ENCODE assay signal across 8 cellular contexts in genomic region chr17:64145751-64146417, GRCh38. TPM values are rescaled to one million over a fixed set of nuclear protein-coding genes. Genes with fewer than 3 reads are reported as not detected.
DNase-seq lines count a peak whose midpoint lies in the region; ATAC-seq and TF ChIP-seq lines count a peak whose summit lies in the region.

No MANE protein-coding gene starts in this region.

- CTCF ChIA-PET in CD4-positive, alpha-beta memory T cell (lab: Charles Lee; ENCODE audit: partially characterized antibody), result interaction anchor here (0.6 to 3.1 kb wide), 14 partner anchors 10 to 403 kb away, joined by 3 to 35 read pairs (median 4); partner anchors contain the start of genes CSHL1 and ICAM2

- H3K4me3 ChIP-seq in CD4-positive, alpha-beta memory T cell (ENCODE audit: low read length in 2 of 2), result peak overlapping the region; percentile 77 to 95
- H3K4me3 ChIP-seq in ectodermal cell (ENCODE audit: insufficient read depth, low read depth, low read length), result peak overlapping the region; percentile 88
- peak overlapping the region; percentile 83 for H3K4me3 ChIP-seq in lower leg skin (ENCODE audit: low read depth, poor library complexity, severe bottlenecking)

- ATAC-seq in GM19452 (IDR thresholded peaks at IDR 0.05; ENCODE audit: unreplicated experiment) (peak; percentile 91), HG03571 (IDR thresholded peaks at IDR 0.05; ENCODE audit: unreplicated experiment) (peak; percentile 91)

- peaks cover 4 to 26% of the 10 kb centered on the region in 2 donors for H3K36me3 Mint-ChIP-seq in CD4-positive, alpha-beta memory T cell

- H3K4me1 ChIP-seq in CD4-positive, alpha-beta memory T cell (ENCODE audit: insufficient read depth, low read length), result peaks cover 22% of the 10 kb centered on the region
- H3K4me1 ChIP-seq in ectodermal cell (ENCODE audit: control insufficient read depth, insufficient read depth, low read length), result no peaks in the 10 kb centered on the region

- no peaks in the 10 kb centered on the region for H3K27me3 Mint-ChIP-seq in CD4-positive, alpha-beta memory T cell

- no peaks in the 10 kb centered on the region for H3K9me3 ChIP-seq in CD4-positive, alpha-beta memory T cell (ENCODE audit: control insufficient read depth in 1 of 2, low read length in 2 of 2)
- H3K9me3 ChIP-seq in ectodermal cell (ENCODE audit: control insufficient read depth, low read length), result no peaks in the 10 kb centered on the region

- WGBS in ectodermal cell, 2 experiments, result 0% methylated on average over 51 of the region's 51 CpGs
- WGBS in lower leg skin, 2 donors, result 0% methylated on average over 31 to 43 of the region's 51 CpGs

- no peak overlapping the region for H3K27ac Mint-ChIP-seq in CD4-positive, alpha-beta memory T cell

- POLR2A ChIA-PET in CD4-positive, alpha-beta memory T cell (lab: Charles Lee; ENCODE audit: partially characterized antibody), result interaction anchor here (0.5 to 9.9 kb wide), 88 partner anchors 8 to 699 kb away, joined by 3 to 211 read pairs (median 5); partner anchors contain the start of genes CCDC47, CD79B, CEP95 and CSHL1

- peak in 1 of 3 donors; percentile 12 for TF ChIP-seq CTCF in lower leg skin (IDR thresholded peaks at IDR 0.05)

- H3K27ac ChIP-seq in CD4-positive, alpha-beta memory T cell (ENCODE audit: low read depth, low read length), result peak overlapping the region; percentile 87
- peak overlapping the region; percentile 84 for H3K27ac ChIP-seq in ectodermal cell (ENCODE audit: insufficient read depth, low read depth, low read length, poor library complexity, severe bottlenecking)

- peaks cover 6% of the 10 kb centered on the region for H3K36me3 ChIP-seq in CD4-positive, alpha-beta memory T cell (ENCODE audit: insufficient read depth, low read length)
- H3K36me3 ChIP-seq in ectodermal cell (ENCODE audit: control insufficient read depth, insufficient read depth, low read length), result no peaks in the 10 kb centered on the region

- H3K9me3 Mint-ChIP-seq in CD4-positive, alpha-beta memory T cell, result no peaks in the 10 kb centered on the region

- H3K4me1 Mint-ChIP-seq in CD4-positive, alpha-beta memory T cell, result peaks cover 15 to 30% (median 21%) of the 10 kb centered on the region in 4 donors

- intact Hi-C loops in CD4-positive, alpha-beta memory T cell (cut with micrococcal nuclease), result loop anchor here (1.0 to 2.0 kb wide), 4 partner anchors 16 to 360 kb away; partner anchors contain the start of genes CEP95, DDX5, ERN1 and TEX2
- intact Hi-C loops in lower leg skin (cut with DNase I; ENCODE audit: low total_unique reads), result no loop called here

- peak; percentile 95 to 99 (median 97) for DNase-seq in CD4-positive, alpha-beta memory T cell
- peak; percentile 99 for DNase-seq in NCI-H774 (lab: John Stamatoyannopoulos, UW)
- peak; percentile 94 to 95 for DNase-seq in activated CD4-positive, alpha-beta T cell treated with anti-CD3 and anti-CD28 coated beads, Interleukin-2, amount 50 U/mL, for 48 hours
- peak; percentile 99 for DNase-seq in lower leg skin (ENCODE audit: low spot score in 2 of 2)
- peak; percentile 87 to 97 for DNase-seq in stimulated activated CD4-positive, alpha-beta T cell treated with anti-CD3 and anti-CD28 coated beads, Interleukin-4, amount 100 ng/mL, for 4 hours

- H3K4me3 Mint-ChIP-seq in CD4-positive, alpha-beta memory T cell, result no peak overlapping the region

- peak in 1 of 2 donors; percentile 98 for TF ChIP-seq POLR2A in lower leg skin (IDR thresholded peaks at IDR 0.05)

- no peaks in the 10 kb centered on the region for H3K27me3 ChIP-seq in CD4-positive, alpha-beta memory T cell (ENCODE audit: insufficient read depth, low read length)
- H3K27me3 ChIP-seq in ectodermal cell (ENCODE audit: control insufficient read depth, insufficient read depth, low read length, poor library complexity, severe bottlenecking), result no peaks in the 10 kb centered on the region

RNA-seq across cellular contexts. Expression of gene ERN1, which starts 15.9 kb away (rescaled TPM):
- total RNA-seq in CD4-positive, alpha-beta memory T cell, result 100 to 1,000 TPM; 163 to 172 TPM
- 100 to 1,000 TPM in 1 of 2 donors, 10 to 100 TPM in 1; 47.9 to 124 TPM for polyA plus RNA-seq in CD4-positive, alpha-beta memory T cell
- 3.4 TPM for polyA plus RNA-seq in ectodermal cell (2013, experiment 1 of 4)
- 2.6 TPM for polyA plus RNA-seq in ectodermal cell (2013, experiment 2 of 4)
- polyA plus RNA-seq in ectodermal cell (2013, experiment 3 of 4), result 3.7 TPM
- polyA plus RNA-seq in ectodermal cell (2013, experiment 4 of 4), result 2.1 TPM
- total RNA-seq in lower leg skin, result 10 to 100 TPM; 18.2 to 44.0 (median 22.8) TPM

Comparison
In these comparisons a context has a peak if more than half of its experiments do, and no peak if none do; other contexts are left out.
1. Peak in every context shown above with its lines: DNase-seq, ATAC-seq, H3K4me3 ChIP-seq and H3K27ac ChIP-seq.